Comparison of ENCODE assay signal across 9 cellular contexts in genomic region chr4:112517067-112517588, GRCh38. TPM values are rescaled to one million over a fixed set of nuclear protein-coding genes. Genes with fewer than 3 reads are reported as not detected.
DNase-seq lines count a peak whose midpoint lies in the region; ATAC-seq lines count a peak whose summit lies in the region.
"Had no signal": no experiment of that assay in that cellular context is flagged by ENCODE, and none has a peak within 500 bp of the region (broad histone marks: within the 10 kb centered on the region; RNA-seq: fewer than 3 reads in every experiment).

No MANE protein-coding gene starts in this region.

- H3K4me3 ChIP-seq in GM08714 (ENCODE audit: low read length) (peak overlapping the region; percentile 58), HUES6 (ENCODE audit: low read depth, low read length) (peak overlapping the region; percentile 43)

- H3K27ac ChIP-seq in HUES6 (ENCODE audit: low read depth, low read length) (no peak overlapping the region), substantia nigra (ENCODE audit: low read depth, low read length, poor library complexity, severe bottlenecking) (no peak overlapping the region)

- DNase-seq in ecto neural progenitor cell (ENCODE audit: low spot score), result peak; percentile 69
- no peak for DNase-seq in substantia nigra (lab: John Stamatoyannopoulos, UW)
- DNase-seq in MV-4-11 (lab: John Stamatoyannopoulos, UW), result no peak
- no peak for DNase-seq in hepatic stellate cell (ENCODE audit: low spot score)
- no peak for DNase-seq in mesenteric fat pad (ENCODE audit: low spot score)

- H3K27me3 ChIP-seq in HUES6 (ENCODE audit: control insufficient read depth, insufficient read depth, low read length), result peaks cover 100% of the 10 kb centered on the region

- H3K9ac ChIP-seq in HUES6 (ENCODE audit: low read length), result no peak overlapping the region

- no peaks in the 10 kb centered on the region for H3K36me3 ChIP-seq in HUES6 (ENCODE audit: control insufficient read depth, insufficient read depth, low read length)

- peaks cover 39% of the 10 kb centered on the region for H3K4me1 ChIP-seq in HUES6 (ENCODE audit: control insufficient read depth, insufficient read depth, low read length)

- no peaks in the 10 kb centered on the region for H3K9me3 ChIP-seq in HUES6 (ENCODE audit: control insufficient read depth, insufficient read depth, low read depth, low read length)

- ATAC-seq in GM19397 (IDR thresholded peaks at IDR 0.05; ENCODE audit: unreplicated experiment), result peak; percentile 20

RNA-seq across cellular contexts. Expression of gene NEUROG2, which starts 1.1 kb away (rescaled TPM):
- total RNA-seq in mesenteric fat pad, result not detected
- total RNA-seq: M059J had no signal
